Comparison of ENCODE assay signal across 9 cellular contexts in genomic region chr7:82319674-82320118, GRCh38.
A peak's percentile ranks its signal among the peaks of the same experiment; 100 is the strongest.
DNase-seq lines count a peak whose midpoint lies in the region; ATAC-seq and TF ChIP-seq lines count a peak whose summit lies in the region.
"Had no signal": no experiment of that assay in that cellular context is flagged by ENCODE, and none has a peak within 500 bp of the region (broad histone marks: within the 10 kb centered on the region; RNA-seq: fewer than 3 reads in every experiment).

No MANE protein-coding gene starts in this region.

- no peaks in the 10 kb centered on the region for H3K4me1 ChIP-seq in colonic mucosa

- intact Hi-C loops in colonic mucosa (cut with DNase I): no loop called here

- no peaks in the 10 kb centered on the region for H3K36me3 ChIP-seq in colonic mucosa

- H3K27me3 ChIP-seq in colonic mucosa: no peaks in the 10 kb centered on the region

- H3K27ac Mint-ChIP-seq in stimulated activated effector memory CD8-positive, alpha-beta T cell treated with anti-CD3 and anti-CD28 coated beads, Interleukin-12 subunit alpha, Interleukin-12 subunit beta, amount 100 ng/mL, for 72 hours: no peak overlapping the region
- H3K27ac Mint-ChIP-seq: activated naive CD8-positive, alpha-beta T cell had no signal

- no peak for TF ChIP-seq CTCF in AG09309 (IDR thresholded peaks at IDR 0.05; ENCODE audit: control insufficient read depth, insufficient read depth, low read depth, low read length, missing control alignments)
- no peak for TF ChIP-seq CTCF in colonic mucosa (IDR thresholded peaks at IDR 0.05)

- ATAC-seq in HG02870 (IDR thresholded peaks at IDR 0.05; ENCODE audit: unreplicated experiment): no peak
- ATAC-seq in stimulated activated effector memory CD8-positive, alpha-beta T cell treated with anti-CD3 and anti-CD28 coated beads, Interleukin-12 subunit alpha, Interleukin-12 subunit beta, amount 100 ng/mL, for 72 hours: no peak

- no peak overlapping the region for H3K27ac ChIP-seq in colonic mucosa

- peaks cover 10% of the 10 kb centered on the region for H3K9me3 Mint-ChIP-seq in stimulated activated effector memory CD8-positive, alpha-beta T cell treated with anti-CD3 and anti-CD28 coated beads, Interleukin-12 subunit alpha, Interleukin-12 subunit beta, amount 100 ng/mL, for 72 hours

- H3K9ac ChIP-seq in colonic mucosa (ENCODE audit: low read depth in 2 of 2, low read length in 2 of 2): no peak overlapping the region

- no peak overlapping the region for H3K4me3 Mint-ChIP-seq in stimulated activated effector memory CD8-positive, alpha-beta T cell treated with anti-CD3 and anti-CD28 coated beads, Interleukin-12 subunit alpha, Interleukin-12 subunit beta, amount 100 ng/mL, for 72 hours
- H3K4me3 Mint-ChIP-seq: activated naive CD8-positive, alpha-beta T cell had no signal

- no peaks in the 10 kb centered on the region for H3K36me3 Mint-ChIP-seq in stimulated activated effector memory CD8-positive, alpha-beta T cell treated with anti-CD3 and anti-CD28 coated beads, Interleukin-12 subunit alpha, Interleukin-12 subunit beta, amount 100 ng/mL, for 72 hours

- DNase-seq in AG09309 (ENCODE audit: low read depth) (peak; percentile 74), NCI-H2081 treated with DMSO at 0.1 percent for 48 hours (lab: John Stamatoyannopoulos, UW) (peak; percentile 70), colonic mucosa (peak; percentile 32), midbrain (lab: John Stamatoyannopoulos, UW) (peak; percentile 74), NAMALWA (ENCODE audit: low spot score) (no peak), GM19238 (ENCODE audit: insufficient read length, low spot score) (no peak)
- no peak for DNase-seq in stimulated activated effector memory CD8-positive, alpha-beta T cell treated with anti-CD3 and anti-CD28 coated beads, Interleukin-12 subunit alpha, Interleukin-12 subunit beta, amount 100 ng/mL, for 72 hours (ENCODE audit: low spot score in 2 of 2)

- no peaks in the 10 kb centered on the region for H3K9me3 ChIP-seq in colonic mucosa

- no peaks in the 10 kb centered on the region for H3K4me1 Mint-ChIP-seq in stimulated activated effector memory CD8-positive, alpha-beta T cell treated with anti-CD3 and anti-CD28 coated beads, Interleukin-12 subunit alpha, Interleukin-12 subunit beta, amount 100 ng/mL, for 72 hours

- H3K4me3 ChIP-seq in AG09309 (ENCODE audit: control insufficient read depth, low read depth, low read length) (no peak overlapping the region), colonic mucosa (no peak overlapping the region)

Comparison
In these comparisons a context has a peak if more than half of its experiments do, and no peak if none do; other contexts are left out.
1. DNase-seq: peak in AG09309 (single experiment), NCI-H2081 treated with DMSO at 0.1 percent for 48 hours (single experiment), colonic mucosa (single experiment) and midbrain (single experiment); none in NAMALWA (single experiment), stimulated activated effector memory CD8-positive, alpha-beta T cell treated with anti-CD3 and anti-CD28 coated beads, Interleukin-12 subunit alpha, Interleukin-12 subunit beta, amount 100 ng/mL, for 72 hours (0 of 2) and GM19238 (single experiment).